ENCODE assay signal across 1 cellular context in the genomic region with DNA sequence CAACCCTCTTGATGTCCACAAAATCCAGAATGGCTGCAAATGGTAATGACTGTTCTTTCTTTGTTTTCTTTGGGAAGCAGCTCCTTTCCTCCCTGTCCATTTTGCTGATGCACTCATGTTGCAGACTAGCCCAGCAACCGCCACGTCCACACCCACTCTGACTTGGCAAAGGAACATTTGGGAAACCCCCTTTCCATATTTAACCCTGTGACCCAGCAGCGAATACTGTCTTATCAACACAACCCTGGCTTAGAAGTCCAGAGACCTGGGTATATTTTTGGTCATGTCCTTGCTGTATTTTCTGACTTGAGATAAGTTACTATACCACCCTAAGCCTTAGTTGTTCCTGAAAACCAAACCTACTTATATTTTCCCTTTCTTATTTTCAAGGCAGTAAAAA.
TF ChIP-seq lines count a peak whose summit lies in the region.

No MANE protein-coding gene starts in this region.

TF ChIP-seq in endothelial cell of umbilical vein, 7 proteins besides CTCF, POLR2A, EP300 and RAD21:
- TF ChIP-seq, protein P1, sequence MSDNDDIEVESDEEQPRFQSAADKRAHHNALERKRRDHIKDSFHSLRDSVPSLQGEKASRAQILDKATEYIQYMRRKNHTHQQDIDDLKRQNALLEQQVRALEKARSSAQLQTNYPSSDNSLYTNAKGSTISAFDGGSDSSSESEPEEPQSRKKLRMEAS (IDR thresholded peaks at IDR 0.05; ENCODE audit: insufficient read depth, insufficient read length) = no peak
- TF ChIP-seq GATA2 (IDR thresholded peaks at IDR 0.05; ENCODE audit: insufficient read depth, insufficient read length, low read depth, low read length) (no peak), MYC (IDR thresholded peaks at IDR 0.05; ENCODE audit: low read depth, low read length) (no peak), FOS (IDR thresholded peaks at IDR 0.05; ENCODE audit: borderline replicate concordance, insufficient read depth, low read length) (no peak), EZH2 (IDR thresholded peaks at IDR 0.05; ENCODE audit: borderline replicate concordance, low read depth, low read length, severe bottlenecking) (no peak), POLR2AphosphoS5 (IDR thresholded peaks at IDR 0.05; ENCODE audit: insufficient read depth, low read depth, low read length) (no peak), JUN (IDR thresholded peaks at IDR 0.05; ENCODE audit: borderline replicate concordance, insufficient read depth, insufficient read length, low read depth) (no peak)
